In genomic region chr10:77405771-77406241, GRCh38 we compare ENCODE assay signal across 1 cellular context.
TF ChIP-seq lines count a peak whose summit lies in the region.

No MANE protein-coding gene starts in this region.

TF ChIP-seq in GM12878, 131 proteins besides CTCF, POLR2A, EP300 and RAD21 (continued from another document):
- no peak for TF ChIP-seq SKIL (IDR thresholded peaks at IDR 0.05; ENCODE audit: low read depth, poor library complexity, severe bottlenecking)
- TF ChIP-seq SMAD1 (IDR thresholded peaks at IDR 0.05; ENCODE audit: low read depth, partially characterized antibody): no peak
- no peak for TF ChIP-seq WRNIP1 (IDR thresholded peaks at IDR 0.05; ENCODE audit: borderline replicate concordance, low read depth, low read length)
- TF ChIP-seq, protein P1, sequence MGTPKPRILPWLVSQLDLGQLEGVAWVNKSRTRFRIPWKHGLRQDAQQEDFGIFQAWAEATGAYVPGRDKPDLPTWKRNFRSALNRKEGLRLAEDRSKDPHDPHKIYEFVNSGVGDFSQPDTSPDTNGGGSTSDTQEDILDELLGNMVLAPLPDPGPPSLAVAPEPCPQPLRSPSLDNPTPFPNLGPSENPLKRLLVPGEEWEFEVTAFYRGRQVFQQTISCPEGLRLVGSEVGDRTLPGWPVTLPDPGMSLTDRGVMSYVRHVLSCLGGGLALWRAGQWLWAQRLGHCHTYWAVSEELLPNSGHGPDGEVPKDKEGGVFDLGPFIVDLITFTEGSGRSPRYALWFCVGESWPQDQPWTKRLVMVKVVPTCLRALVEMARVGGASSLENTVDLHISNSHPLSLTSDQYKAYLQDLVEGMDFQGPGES (IDR thresholded peaks at IDR 0.05): no peak
- TF ChIP-seq EGR1 (IDR thresholded peaks at IDR 0.05; ENCODE audit: borderline replicate concordance in 1 of 2, low read depth in 2 of 2, low read length in 2 of 2): peak in 1 of 2 experiments; percentile 17; a peak in 1 of 3 replicates
- no peak for TF ChIP-seq CHD2 (IDR thresholded peaks at IDR 0.05; ENCODE audit: borderline replicate concordance, low read depth, low read length)
- TF ChIP-seq DPF2 (IDR thresholded peaks at IDR 0.05): peak; percentile 51; the same call in 1 of the 2 replicates
- no peak for TF ChIP-seq SMC3 (IDR thresholded peaks at IDR 0.05; ENCODE audit: borderline replicate concordance, low read length)
- TF ChIP-seq SREBF1 (IDR thresholded peaks at IDR 0.05; ENCODE audit: low read length): no peak
- TF ChIP-seq KAT2A (conservative IDR thresholded peaks at IDR 0.05; ENCODE audit: control insufficient read depth, low read depth, low read length): no peak
- TF ChIP-seq NR2F1 (conservative IDR thresholded peaks at IDR 0.05): no peak
- TF ChIP-seq ZNF274 (IDR thresholded peaks at IDR 0.05; ENCODE audit: insufficient read depth, insufficient read length): no peak
- TF ChIP-seq, protein P2, sequence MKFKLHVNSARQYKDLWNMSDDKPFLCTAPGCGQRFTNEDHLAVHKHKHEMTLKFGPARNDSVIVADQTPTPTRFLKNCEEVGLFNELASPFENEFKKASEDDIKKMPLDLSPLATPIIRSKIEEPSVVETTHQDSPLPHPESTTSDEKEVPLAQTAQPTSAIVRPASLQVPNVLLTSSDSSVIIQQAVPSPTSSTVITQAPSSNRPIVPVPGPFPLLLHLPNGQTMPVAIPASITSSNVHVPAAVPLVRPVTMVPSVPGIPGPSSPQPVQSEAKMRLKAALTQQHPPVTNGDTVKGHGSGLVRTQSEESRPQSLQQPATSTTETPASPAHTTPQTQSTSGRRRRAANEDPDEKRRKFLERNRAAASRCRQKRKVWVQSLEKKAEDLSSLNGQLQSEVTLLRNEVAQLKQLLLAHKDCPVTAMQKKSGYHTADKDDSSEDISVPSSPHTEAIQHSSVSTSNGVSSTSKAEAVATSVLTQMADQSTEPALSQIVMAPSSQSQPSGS (IDR thresholded peaks at IDR 0.05; ENCODE audit: low read length): no peak
- TF ChIP-seq, protein P3, sequence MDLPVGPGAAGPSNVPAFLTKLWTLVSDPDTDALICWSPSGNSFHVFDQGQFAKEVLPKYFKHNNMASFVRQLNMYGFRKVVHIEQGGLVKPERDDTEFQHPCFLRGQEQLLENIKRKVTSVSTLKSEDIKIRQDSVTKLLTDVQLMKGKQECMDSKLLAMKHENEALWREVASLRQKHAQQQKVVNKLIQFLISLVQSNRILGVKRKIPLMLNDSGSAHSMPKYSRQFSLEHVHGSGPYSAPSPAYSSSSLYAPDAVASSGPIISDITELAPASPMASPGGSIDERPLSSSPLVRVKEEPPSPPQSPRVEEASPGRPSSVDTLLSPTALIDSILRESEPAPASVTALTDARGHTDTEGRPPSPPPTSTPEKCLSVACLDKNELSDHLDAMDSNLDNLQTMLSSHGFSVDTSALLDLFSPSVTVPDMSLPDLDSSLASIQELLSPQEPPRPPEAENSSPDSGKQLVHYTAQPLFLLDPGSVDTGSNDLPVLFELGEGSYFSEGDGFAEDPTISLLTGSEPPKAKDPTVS (IDR thresholded peaks at IDR 0.05; ENCODE audit: low read depth, low read length): no peak
- TF ChIP-seq HDGF (IDR thresholded peaks at IDR 0.05): no peak
- no peak for TF ChIP-seq KLF5 (IDR thresholded peaks at IDR 0.05; ENCODE audit: partially characterized antibody)
- no peak for TF ChIP-seq SMAD5 (IDR thresholded peaks at IDR 0.05; ENCODE audit: low read depth)
- TF ChIP-seq, protein P4, sequence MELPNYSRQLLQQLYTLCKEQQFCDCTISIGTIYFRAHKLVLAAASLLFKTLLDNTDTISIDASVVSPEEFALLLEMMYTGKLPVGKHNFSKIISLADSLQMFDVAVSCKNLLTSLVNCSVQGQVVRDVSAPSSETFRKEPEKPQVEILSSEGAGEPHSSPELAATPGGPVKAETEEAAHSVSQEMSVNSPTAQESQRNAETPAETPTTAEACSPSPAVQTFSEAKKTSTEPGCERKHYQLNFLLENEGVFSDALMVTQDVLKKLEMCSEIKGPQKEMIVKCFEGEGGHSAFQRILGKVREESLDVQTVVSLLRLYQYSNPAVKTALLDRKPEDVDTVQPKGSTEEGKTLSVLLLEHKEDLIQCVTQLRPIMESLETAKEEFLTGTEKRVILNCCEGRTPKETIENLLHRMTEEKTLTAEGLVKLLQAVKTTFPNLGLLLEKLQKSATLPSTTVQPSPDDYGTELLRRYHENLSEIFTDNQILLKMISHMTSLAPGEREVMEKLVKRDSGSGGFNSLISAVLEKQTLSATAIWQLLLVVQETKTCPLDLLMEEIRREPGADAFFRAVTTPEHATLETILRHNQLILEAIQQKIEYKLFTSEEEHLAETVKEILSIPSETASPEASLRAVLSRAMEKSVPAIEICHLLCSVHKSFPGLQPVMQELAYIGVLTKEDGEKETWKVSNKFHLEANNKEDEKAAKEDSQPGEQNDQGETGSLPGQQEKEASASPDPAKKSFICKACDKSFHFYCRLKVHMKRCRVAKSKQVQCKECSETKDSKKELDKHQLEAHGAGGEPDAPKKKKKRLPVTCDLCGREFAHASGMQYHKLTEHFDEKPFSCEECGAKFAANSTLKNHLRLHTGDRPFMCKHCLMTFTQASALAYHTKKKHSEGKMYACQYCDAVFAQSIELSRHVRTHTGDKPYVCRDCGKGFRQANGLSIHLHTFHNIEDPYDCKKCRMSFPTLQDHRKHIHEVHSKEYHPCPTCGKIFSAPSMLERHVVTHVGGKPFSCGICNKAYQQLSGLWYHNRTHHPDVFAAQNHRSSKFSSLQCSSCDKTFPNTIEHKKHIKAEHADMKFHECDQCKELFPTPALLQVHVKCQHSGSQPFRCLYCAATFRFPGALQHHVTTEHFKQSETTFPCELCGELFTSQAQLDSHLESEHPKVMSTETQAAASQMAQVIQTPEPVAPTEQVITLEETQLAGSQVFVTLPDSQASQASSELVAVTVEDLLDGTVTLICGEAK (IDR thresholded peaks at IDR 0.05; ENCODE audit: borderline replicate concordance): no peak
- TF ChIP-seq SUPT20H (IDR thresholded peaks at IDR 0.05; ENCODE audit: borderline replicate concordance, control insufficient read depth, low read depth, low read length): no peak
